In genomic region chr4:134327274-134328122, GRCh38 we compare ENCODE assay signal across 16 cellular contexts.
A peak's percentile ranks its signal among the peaks of the same experiment; 100 is the strongest.
DNase-seq lines count a peak whose midpoint lies in the region; ATAC-seq lines count a peak whose summit lies in the region.
"Had no signal": no experiment of that assay in that cellular context is flagged by ENCODE, and none has a peak within 500 bp of the region (broad histone marks: within the 10 kb centered on the region; RNA-seq: fewer than 3 reads in every experiment).

No MANE protein-coding gene starts in this region.

- DNase-seq in NCI-H146 (lab: John Stamatoyannopoulos, UW) = peak; percentile 83
- peak; percentile 43 for DNase-seq in NCI-H510A (lab: John Stamatoyannopoulos, UW)
- DNase-seq in UCSD-AML1 (lab: John Stamatoyannopoulos, UW; ENCODE audit: unreplicated experiment) = peak; percentile 5
- DNase-seq in sciatic nerve (ENCODE audit: low spot score) = no peak
- DNase-seq in DMS53 (lab: John Stamatoyannopoulos, UW) = no peak
- DNase-seq: H7, NCI-H1092 treated with DMSO at 0.1 percent for 48 hours, NCI-H1436 treated with DMSO at 0.1 percent for 48 hours, NCI-H2081, NCI-H2171 treated with DMSO at 0.1 percent for 48 hours, NCI-H524, NCI-H82, OCI-M1 had no signal

- intact Hi-C loops in sciatic nerve (cut with DNase I) = no loop called here

- ATAC-seq in sciatic nerve (peak; percentile 15), GM19023 (IDR thresholded peaks at IDR 0.05; ENCODE audit: unreplicated experiment) (no peak), HG02884 (IDR thresholded peaks at IDR 0.05; ENCODE audit: unreplicated experiment) (no peak)
- ATAC-seq: Right ventricle myocardium inferior had no signal

Comparison
In these comparisons a context has a peak if more than half of its experiments do, and no peak if none do; other contexts are left out.
1. DNase-seq: peak in NCI-H146 (single experiment), NCI-H510A (single experiment) and UCSD-AML1 (single experiment); none in sciatic nerve (single experiment) and DMS53 (single experiment).